ENCODE assay signal across 1 cellular context in the genomic region with DNA sequence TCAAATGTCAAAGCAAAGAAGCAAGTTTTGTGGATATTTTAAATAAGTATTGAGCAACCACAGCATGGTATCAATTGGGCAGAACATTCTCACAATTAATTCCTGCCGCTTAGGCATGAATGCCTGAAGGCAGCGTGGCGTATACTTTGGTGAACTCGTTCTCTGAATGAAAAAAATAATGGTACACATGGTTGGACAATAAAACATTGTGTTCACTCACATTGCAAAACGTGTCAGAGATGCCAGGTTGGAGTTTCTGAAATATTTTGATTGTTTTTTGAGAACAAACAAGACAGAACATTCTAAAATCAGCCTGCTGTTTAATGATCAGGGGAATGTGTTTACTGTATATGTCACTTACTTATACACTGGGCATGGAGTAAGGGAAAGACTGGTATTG.
A peak's percentile ranks its signal among the peaks of the same experiment; 100 is the strongest.
TF ChIP-seq lines count a peak whose summit lies in the region.

No MANE protein-coding gene starts in this region.

TF ChIP-seq in Ishikawa, 13 proteins besides CTCF, POLR2A, EP300 and RAD21 (continued from another document):
- no peak for TF ChIP-seq TCF12 (IDR thresholded peaks at IDR 0.05; ENCODE audit: low read depth)
- TF ChIP-seq TAF1 (IDR thresholded peaks at IDR 0.05; ENCODE audit: low read depth) = no peak
- no peak for TF ChIP-seq NFIC (IDR thresholded peaks at IDR 0.05)
- 0 out of 2 replicates have a peak, but pooled peaks have one; percentile 13 for TF ChIP-seq FOXM1 (IDR thresholded peaks at IDR 0.05; ENCODE audit: borderline replicate concordance, low read depth)
- peak; percentile 75 for TF ChIP-seq CEBPB (IDR thresholded peaks at IDR 0.05)
